ENCODE assay signal across 14 cellular contexts in the genomic region with DNA sequence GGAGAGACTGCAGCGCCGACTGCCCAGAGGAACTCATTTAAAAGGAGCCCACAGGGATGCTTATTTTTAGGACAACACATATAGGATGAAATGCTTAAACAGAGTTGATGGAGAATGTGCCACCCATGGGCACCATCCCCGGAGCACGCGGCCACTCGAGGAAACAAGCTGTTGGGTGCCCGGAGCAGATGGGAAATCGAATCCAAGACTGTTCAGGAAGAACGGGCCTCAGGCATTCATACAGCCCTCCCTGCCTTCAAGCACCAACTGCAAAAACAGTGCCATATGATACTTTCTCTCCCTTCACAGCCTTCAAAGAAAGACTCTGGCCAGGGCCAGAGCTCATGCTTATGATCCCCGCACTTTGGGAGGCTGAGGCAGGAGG. TPM values are rescaled to one million over a fixed set of nuclear protein-coding genes. Genes with fewer than 3 reads are reported as not detected.
A peak's percentile ranks its signal among the peaks of the same experiment; 100 is the strongest.
DNase-seq lines count a peak whose midpoint lies in the region; ATAC-seq and TF ChIP-seq lines count a peak whose summit lies in the region.
"Had no signal": no experiment of that assay in that cellular context is flagged by ENCODE, and none has a peak within 500 bp of the region (broad histone marks: within the 10 kb centered on the region; RNA-seq: fewer than 3 reads in every experiment).

No MANE protein-coding gene starts in this region.

- in situ Hi-C loops in ACHN (cut with HindIII; ENCODE audit: low pct_ligation_motif_present, low pct_unique_long_range_greater_than_20kb, low sequenced_read_pairs), result no loop called here

- TF ChIP-seq CTCF in sigmoid colon (IDR thresholded peaks at IDR 0.05), result no peak

- H3K4me3 ChIP-seq in ACC112 (ENCODE audit: low read depth, low read length) (no peak overlapping the region), sigmoid colon (no peak overlapping the region)

- H2AFZ ChIP-seq in ACC112 (ENCODE audit: low read length, unreplicated experiment), result no peak overlapping the region

- no peak overlapping the region for H3K27ac Mint-ChIP-seq in activated T-helper 2 cell treated with anti-CD3 and anti-CD28 coated beads, Interferon-gamma antibody, Interleukin-2, Interleukin-4, amounts not matched to agents 10 μg/mL and 5 μg/mL and 100 μg/mL, durations not matched to agents 14 hours and 24 hours and 36 hours

- no peaks in the 10 kb centered on the region for H3K27me3 ChIP-seq in ACC112 (ENCODE audit: insufficient read depth, low read length)
- no peaks in the 10 kb centered on the region for H3K27me3 ChIP-seq in sigmoid colon

- no peak for TF ChIP-seq POLR2A in sigmoid colon (IDR thresholded peaks at IDR 0.05)

- H3K27ac ChIP-seq in ACC112 (ENCODE audit: low read depth, low read length) (peak overlapping the region; percentile 82), sigmoid colon (peak overlapping the region; percentile 56 to 81 (median 75))

- H3K79me2 ChIP-seq in ACC112 (ENCODE audit: control insufficient read depth, insufficient read depth, low read length, unreplicated experiment), result no peaks in the 10 kb centered on the region

- H3K4me1 Mint-ChIP-seq in activated T-helper 2 cell treated with anti-CD3 and anti-CD28 coated beads, Interferon-gamma antibody, Interleukin-2, Interleukin-4, amounts not matched to agents 10 μg/mL and 5 μg/mL and 100 μg/mL, durations not matched to agents 14 hours and 24 hours and 36 hours (ENCODE audit: low read depth), result peaks cover 8% of the 10 kb centered on the region

- H3K4me1 ChIP-seq in ACC112 (ENCODE audit: control insufficient read depth, insufficient read depth, low read length, unreplicated experiment) (peaks cover 35% of the 10 kb centered on the region), sigmoid colon (peaks cover 0 to 46% (median 31%) of the 10 kb centered on the region in 4 donors)

- intact Hi-C loops in sigmoid colon (cut with DNase I), result loop anchor here (5.0 kb wide), 1 partner anchor 36 kb away; no protein-coding TSS in a partner anchor
- intact Hi-C loops in activated T-helper 2 cell treated with anti-CD3 and anti-CD28 coated beads, Interferon-gamma antibody, Interleukin-2, Interleukin-4, amounts not matched to agents 10 μg/mL and 5 μg/mL and 100 μg/mL, durations not matched to agents 14 hours and 24 hours and 36 hours (cut with micrococcal nuclease), result no loop called here

- H3K9me3 ChIP-seq in sigmoid colon, result no peaks in the 10 kb centered on the region

- TF ChIP-seq EP300 in sigmoid colon (IDR thresholded peaks at IDR 0.05), result no peak

- H3K36me3 Mint-ChIP-seq in activated T-helper 2 cell treated with anti-CD3 and anti-CD28 coated beads, Interferon-gamma antibody, Interleukin-2, Interleukin-4, amounts not matched to agents 10 μg/mL and 5 μg/mL and 100 μg/mL, durations not matched to agents 14 hours and 24 hours and 36 hours (ENCODE audit: low read depth), result no peaks in the 10 kb centered on the region

- no peaks in the 10 kb centered on the region for H3K27me3 Mint-ChIP-seq in activated T-helper 2 cell treated with anti-CD3 and anti-CD28 coated beads, Interferon-gamma antibody, Interleukin-2, Interleukin-4, amounts not matched to agents 10 μg/mL and 5 μg/mL and 100 μg/mL, durations not matched to agents 14 hours and 24 hours and 36 hours (ENCODE audit: low read depth)

- WGBS in sigmoid colon, 2 donors, result 42 to 79% methylated on average over 10 of the region's 10 CpGs

- ATAC-seq in GM21360 (IDR thresholded peaks at IDR 0.05; ENCODE audit: unreplicated experiment) (no peak), HG03025 (IDR thresholded peaks at IDR 0.05; ENCODE audit: low FRiP score, unreplicated experiment) (no peak)
- ATAC-seq: activated T-cell treated with anti-CD3 and anti-CD28 coated beads, Interleukin-2, amount 50 U/mL, for 4 hours had no signal

- H3K4me3 Mint-ChIP-seq in activated T-helper 2 cell treated with anti-CD3 and anti-CD28 coated beads, Interferon-gamma antibody, Interleukin-2, Interleukin-4, amounts not matched to agents 10 μg/mL and 5 μg/mL and 100 μg/mL, durations not matched to agents 14 hours and 24 hours and 36 hours (ENCODE audit: low read depth), result no peak overlapping the region
- H3K4me3 Mint-ChIP-seq: activated T-cell treated with anti-CD3 and anti-CD28 coated beads, Interleukin-2, amount 50 U/mL, for 4 hours; endodermal cell had no signal

- H3K36me3 ChIP-seq in ACC112 (ENCODE audit: insufficient read depth, low read length), result no peaks in the 10 kb centered on the region
- H3K36me3 ChIP-seq in sigmoid colon, result peaks cover 0 to 8% (median 0%) of the 10 kb centered on the region in 4 donors

- H3K9me3 Mint-ChIP-seq in activated T-helper 2 cell treated with anti-CD3 and anti-CD28 coated beads, Interferon-gamma antibody, Interleukin-2, Interleukin-4, amounts not matched to agents 10 μg/mL and 5 μg/mL and 100 μg/mL, durations not matched to agents 14 hours and 24 hours and 36 hours, result no peaks in the 10 kb centered on the region
- H3K9me3 Mint-ChIP-seq: activated T-cell treated with anti-CD3 and anti-CD28 coated beads, Interleukin-2, amount 50 U/mL, for 4 hours; endodermal cell had no signal

- DNase-seq in NCI-H524 treated with DMSO at 0.1 percent for 48 hours (lab: John Stamatoyannopoulos, UW) (peak; percentile 16), fibroblast of gingiva (ENCODE audit: low read depth) (peak; percentile 65), sigmoid colon (no peak), ACHN (no peak)
- no peak for DNase-seq in activated T-helper 2 cell treated with anti-CD3 and anti-CD28 coated beads, Interferon-gamma antibody, Interleukin-2, Interleukin-4, amounts not matched to agents 10 μg/mL and 5 μg/mL and 100 μg/mL, durations not matched to agents 14 hours and 24 hours and 36 hours (ENCODE audit: low spot score)
- DNase-seq: activated CD4-positive, alpha-beta T cell treated with anti-CD3 and anti-CD28 coated beads for 4 hours; activated T-cell treated with anti-CD3 and anti-CD28 coated beads, Interleukin-2, amount 50 U/mL, for 4 hours; endodermal cell; NCI-H2171; OCI-M1; stimulated activated CD4-positive, alpha-beta T cell treated with anti-CD3 and anti-CD28 coated beads, Interleukin-15, amount 100 ng/mL, for 24 hours had no signal

RNA-seq across cellular contexts. Expression of a gene that starts 40.2 kb away (rescaled TPM):
- total RNA-seq in sigmoid colon, result 10 to 100 TPM in 3 of 4 donors, 1 to 10 TPM in 1; 6.9 to 21.3 (median 15.1) TPM
- polyA plus RNA-seq in sigmoid colon, result 10 to 100 TPM; 48.8 to 61.7 (median 59.5) TPM
- total RNA-seq in activated T-helper 2 cell treated with anti-CD3 and anti-CD28 coated beads, Interferon-gamma antibody, Interleukin-2, Interleukin-4, amounts not matched to agents 10 μg/mL and 5 μg/mL and 100 μg/mL, durations not matched to agents 14 hours and 24 hours and 36 hours, result 2.8 and 4.0 TPM in 2 replicates

Comparison
In these comparisons a context has a peak if more than half of its experiments do, and no peak if none do; other contexts are left out.
1. DNase-seq: peak in NCI-H524 treated with DMSO at 0.1 percent for 48 hours (single experiment) and fibroblast of gingiva (single experiment); none in sigmoid colon (single experiment), activated T-helper 2 cell treated with anti-CD3 and anti-CD28 coated beads, Interferon-gamma antibody, Interleukin-2, Interleukin-4, amounts not matched to agents 10 μg/mL and 5 μg/mL and 100 μg/mL, durations not matched to agents 14 hours and 24 hours and 36 hours (single experiment) and ACHN (single experiment).